14 cellular contexts compared by ENCODE assay signal in genomic region chr5:138606378-138606777, GRCh38.
"Had no signal": no experiment of that assay in that cellular context is flagged by ENCODE, and none has a peak within 500 bp of the region (broad histone marks: within the 10 kb centered on the region; RNA-seq: fewer than 3 reads in every experiment).

No MANE protein-coding gene starts in this region.

- H3K4me3 ChIP-seq: esophagus squamous epithelium, smooth muscle cell, testis had no signal

- H3K36me3 Mint-ChIP-seq: activated CD8-positive, alpha-beta memory T cell treated with anti-CD3 and anti-CD28 coated beads, Interleukin-2, amount 10 ng/mL, durations not matched to agents 7 days and 5 days had no signal

- H3K9me3 ChIP-seq: esophagus squamous epithelium, testis had no signal

- H3K27ac Mint-ChIP-seq: activated CD8-positive, alpha-beta memory T cell treated with anti-CD3 and anti-CD28 coated beads, Interleukin-2, amount 10 ng/mL, durations not matched to agents 7 days and 5 days; activated naive CD4-positive, alpha-beta T cell treated with anti-CD3 and anti-CD28 coated beads for 36 hours; activated T-helper 2 cell treated with anti-CD3 and anti-CD28 coated beads, Interferon-gamma antibody, Interleukin-2, Interleukin-4, amounts not matched to agents 10 μg/mL and 5 μg/mL and 100 μg/mL, durations not matched to agents 14 hours and 24 hours and 36 hours; stimulated activated naive CD8-positive, alpha-beta T cell treated with anti-CD3 and anti-CD28 coated beads, Interleukin-15, Interleukin-2, amounts not matched to agents 100 ng/mL and 50 ng/mL, for 24 hours had no signal

- H3K36me3 ChIP-seq: esophagus squamous epithelium had no signal

- DNase-seq: activated CD4-positive, alpha-beta T cell treated with anti-CD3 and anti-CD28 coated beads for 1 hour; activated CD4-positive, alpha-beta T cell treated with anti-CD3 and anti-CD28 coated beads, Interleukin-2, amount 50 U/mL, for 48 hours; activated CD8-positive, alpha-beta memory T cell treated with anti-CD3 and anti-CD28 coated beads, Interleukin-2, amount 10 ng/mL, durations not matched to agents 7 days and 5 days; activated naive CD4-positive, alpha-beta T cell treated with anti-CD3 and anti-CD28 coated beads for 36 hours; activated T-cell treated with anti-CD3 and anti-CD28 coated beads, Interleukin-2, amount 50 U/mL, for 1 hour; esophagus squamous epithelium; glutamatergic neuron; midbrain; posterior cingulate gyrus; testis had no signal

- H3K9me3 Mint-ChIP-seq: activated naive CD4-positive, alpha-beta T cell treated with anti-CD3 and anti-CD28 coated beads for 36 hours; activated T-helper 2 cell treated with anti-CD3 and anti-CD28 coated beads, Interferon-gamma antibody, Interleukin-2, Interleukin-4, amounts not matched to agents 10 μg/mL and 5 μg/mL and 100 μg/mL, durations not matched to agents 14 hours and 24 hours and 36 hours; stimulated activated naive CD8-positive, alpha-beta T cell treated with anti-CD3 and anti-CD28 coated beads, Interleukin-15, Interleukin-2, amounts not matched to agents 100 ng/mL and 50 ng/mL, for 24 hours had no signal

- H3K4me3 Mint-ChIP-seq: activated CD8-positive, alpha-beta memory T cell treated with anti-CD3 and anti-CD28 coated beads, Interleukin-2, amount 10 ng/mL, durations not matched to agents 7 days and 5 days; activated naive CD4-positive, alpha-beta T cell treated with anti-CD3 and anti-CD28 coated beads for 36 hours; stimulated activated naive CD8-positive, alpha-beta T cell treated with anti-CD3 and anti-CD28 coated beads, Interleukin-15, Interleukin-2, amounts not matched to agents 100 ng/mL and 50 ng/mL, for 24 hours had no signal

- H3K27ac ChIP-seq: esophagus squamous epithelium, testis, VCaP had no signal

- H3K27me3 ChIP-seq: esophagus squamous epithelium, testis had no signal
